15 cellular contexts compared by ENCODE assay signal in the genomic region with DNA sequence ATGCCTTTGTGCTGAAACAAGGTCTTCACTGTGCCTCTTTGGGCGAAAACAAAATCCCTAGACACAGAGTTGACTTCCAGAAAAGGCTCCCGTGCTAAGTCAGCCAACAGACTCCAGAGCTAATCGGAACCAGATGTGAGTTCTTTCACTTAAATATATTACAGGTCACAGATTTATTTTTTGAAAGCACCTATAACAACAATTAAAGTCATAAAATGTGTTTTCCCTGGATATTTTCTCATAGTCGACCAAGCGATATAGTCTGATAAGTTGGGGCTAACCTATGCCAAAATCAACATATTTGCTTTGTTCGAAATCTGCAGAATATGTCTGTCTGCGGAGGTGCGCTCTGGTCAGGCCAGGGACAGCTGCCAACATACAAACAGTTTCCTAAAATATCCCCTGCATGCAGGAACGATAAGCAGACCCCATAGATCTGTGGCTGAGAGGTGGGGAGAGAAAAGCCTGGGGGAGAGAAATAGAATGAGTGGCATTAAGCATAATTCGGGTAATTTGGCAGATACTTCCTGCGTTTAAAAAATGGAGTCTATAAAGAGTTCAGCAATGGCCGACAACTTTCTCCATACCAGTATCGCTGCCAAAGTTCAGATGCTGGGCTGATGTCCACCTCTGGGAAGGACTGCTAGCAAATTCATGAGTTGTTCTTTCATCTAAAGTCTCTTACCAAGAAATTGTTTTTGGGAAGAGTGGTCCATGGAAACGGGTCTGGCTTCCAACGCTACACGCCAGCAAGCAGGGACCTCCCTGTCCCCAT. TPM values are rescaled to one million over a fixed set of nuclear protein-coding genes. Genes with fewer than 3 reads are reported as not detected.
DNase-seq lines count a peak whose midpoint lies in the region; ATAC-seq and TF ChIP-seq lines count a peak whose summit lies in the region.
"Had no signal": no experiment of that assay in that cellular context is flagged by ENCODE, and none has a peak within 500 bp of the region (broad histone marks: within the 10 kb centered on the region; RNA-seq: fewer than 3 reads in every experiment).

No MANE protein-coding gene starts in this region.

- no peak for TF ChIP-seq EP300 in ovary (IDR thresholded peaks at IDR 0.05)

- peaks cover 2% of the 10 kb centered on the region for H3K4me1 Mint-ChIP-seq in WTC11

- 17 to 22% (median 19%) methylated on average over 16 of the region's 16 CpGs for WGBS in ovary, 3 donors

- H3K27ac Mint-ChIP-seq in WTC11: no peak overlapping the region
- H3K27ac Mint-ChIP-seq: activated CD8-positive, alpha-beta T cell treated with anti-CD3 and anti-CD28 coated beads, Interleukin-2, amount 10 ng/mL, durations not matched to agents 7 days and 5 days; activated naive CD8-positive, alpha-beta T cell had no signal

- TF ChIP-seq CTCF in AG09309 (IDR thresholded peaks at IDR 0.05; ENCODE audit: control insufficient read depth, insufficient read depth, low read depth, low read length, missing control alignments) (no peak), ovary (IDR thresholded peaks at IDR 0.05) (no peak), WTC11 (IDR thresholded peaks at IDR 0.05) (no peak)

- no peak for TF ChIP-seq POLR2A in ovary (IDR thresholded peaks at IDR 0.05)

- POLR2A ChIA-PET in WTC11 (lab: Charles Lee): no interaction called here

- no peaks in the 10 kb centered on the region for H3K36me3 Mint-ChIP-seq in WTC11
- H3K36me3 Mint-ChIP-seq: activated naive CD8-positive, alpha-beta T cell had no signal

- H3K9me3 Mint-ChIP-seq in WTC11: peaks cover 9% of the 10 kb centered on the region

- H3K9me3 ChIP-seq in SK-N-MC (ENCODE audit: low read depth, low read length): no peaks in the 10 kb centered on the region
- H3K9me3 ChIP-seq in ovary: no peaks in the 10 kb centered on the region
- H3K9me3 ChIP-seq: prostate gland had no signal

- ATAC-seq in WTC11 (no peak), HG03108 (IDR thresholded peaks at IDR 0.05; ENCODE audit: unreplicated experiment) (no peak), GM21367 (IDR thresholded peaks at IDR 0.05; ENCODE audit: unreplicated experiment) (no peak), GM19351 (IDR thresholded peaks at IDR 0.05; ENCODE audit: unreplicated experiment) (no peak)
- ATAC-seq: activated CD8-positive, alpha-beta T cell treated with anti-CD3 and anti-CD28 coated beads, Interleukin-2, amount 10 ng/mL, durations not matched to agents 7 days and 5 days had no signal

- peak overlapping the region; percentile 28 for H3K4me3 ChIP-seq in AG09309 (ENCODE audit: control insufficient read depth, low read depth, low read length)
- H3K4me3 ChIP-seq in SK-N-MC: peak overlapping the region; percentile 56
- H3K4me3 ChIP-seq in ovary: peak overlapping the region; percentile 7
- H3K4me3 ChIP-seq: prostate gland had no signal

- H3K9ac ChIP-seq in SK-N-MC (ENCODE audit: insufficient read length): peak overlapping the region; percentile 41

- CTCF ChIA-PET in WTC11 (lab: Charles Lee): no interaction called here

- no peaks in the 10 kb centered on the region; the same call in 1 of the 2 replicates for H3K27me3 Mint-ChIP-seq in WTC11 (ENCODE audit: low read depth)

- H3K27me3 ChIP-seq in ovary: no peaks in the 10 kb centered on the region

- no peak overlapping the region for H3K4me3 Mint-ChIP-seq in WTC11
- H3K4me3 Mint-ChIP-seq: activated CD8-positive, alpha-beta T cell treated with anti-CD3 and anti-CD28 coated beads, Interleukin-2, amount 10 ng/mL, durations not matched to agents 7 days and 5 days; activated naive CD8-positive, alpha-beta T cell had no signal

- H3K36me3 ChIP-seq in SK-N-MC (ENCODE audit: insufficient read depth, low read length) (no peaks in the 10 kb centered on the region), ovary (no peaks in the 10 kb centered on the region)
- H3K36me3 ChIP-seq: prostate gland had no signal

- H3K4me1 ChIP-seq in ovary (ENCODE audit: insufficient read depth): peaks cover 11% of the 10 kb centered on the region
- H3K4me1 ChIP-seq: prostate gland had no signal

- DNase-seq in AG09309 (ENCODE audit: low read depth): peak; percentile 54
- DNase-seq in SK-N-MC (ENCODE audit: low read depth, low spot score): no peak
- DNase-seq in fibroblast of the conjunctiva (ENCODE audit: low read depth): peak; percentile 53
- no peak for DNase-seq in ovary
- DNase-seq in WTC11 (ENCODE audit: low spot score): no peak
- DNase-seq: activated CD8-positive, alpha-beta T cell treated with anti-CD3 and anti-CD28 coated beads, Interleukin-2, amount 10 ng/mL, durations not matched to agents 7 days and 5 days; C1 segment of cervical spinal cord; erythroblast; GDM1; NCI-H1105 had no signal

- H3K27ac ChIP-seq in SK-N-MC (peak overlapping the region; percentile 82), ovary (no peak overlapping the region)

- intact Hi-C loops in ovary (cut with DNase I): no loop called here

TF ChIP-seq in WTC11, 78 proteins besides CTCF, POLR2A, EP300 and RAD21:
- TF ChIP-seq, protein P1, sequence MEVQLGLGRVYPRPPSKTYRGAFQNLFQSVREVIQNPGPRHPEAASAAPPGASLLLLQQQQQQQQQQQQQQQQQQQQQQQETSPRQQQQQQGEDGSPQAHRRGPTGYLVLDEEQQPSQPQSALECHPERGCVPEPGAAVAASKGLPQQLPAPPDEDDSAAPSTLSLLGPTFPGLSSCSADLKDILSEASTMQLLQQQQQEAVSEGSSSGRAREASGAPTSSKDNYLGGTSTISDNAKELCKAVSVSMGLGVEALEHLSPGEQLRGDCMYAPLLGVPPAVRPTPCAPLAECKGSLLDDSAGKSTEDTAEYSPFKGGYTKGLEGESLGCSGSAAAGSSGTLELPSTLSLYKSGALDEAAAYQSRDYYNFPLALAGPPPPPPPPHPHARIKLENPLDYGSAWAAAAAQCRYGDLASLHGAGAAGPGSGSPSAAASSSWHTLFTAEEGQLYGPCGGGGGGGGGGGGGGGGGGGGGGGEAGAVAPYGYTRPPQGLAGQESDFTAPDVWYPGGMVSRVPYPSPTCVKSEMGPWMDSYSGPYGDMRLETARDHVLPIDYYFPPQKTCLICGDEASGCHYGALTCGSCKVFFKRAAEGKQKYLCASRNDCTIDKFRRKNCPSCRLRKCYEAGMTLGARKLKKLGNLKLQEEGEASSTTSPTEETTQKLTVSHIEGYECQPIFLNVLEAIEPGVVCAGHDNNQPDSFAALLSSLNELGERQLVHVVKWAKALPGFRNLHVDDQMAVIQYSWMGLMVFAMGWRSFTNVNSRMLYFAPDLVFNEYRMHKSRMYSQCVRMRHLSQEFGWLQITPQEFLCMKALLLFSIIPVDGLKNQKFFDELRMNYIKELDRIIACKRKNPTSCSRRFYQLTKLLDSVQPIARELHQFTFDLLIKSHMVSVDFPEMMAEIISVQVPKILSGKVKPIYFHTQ (CRISPR knock-in tag; IDR thresholded peaks at IDR 0.05): no peak
- TF ChIP-seq HMGA2 (CRISPR knock-in tag; IDR thresholded peaks at IDR 0.05): no peak
- no peak for TF ChIP-seq EMX1 (CRISPR knock-in tag; IDR thresholded peaks at IDR 0.05)
- TF ChIP-seq, protein P2, sequence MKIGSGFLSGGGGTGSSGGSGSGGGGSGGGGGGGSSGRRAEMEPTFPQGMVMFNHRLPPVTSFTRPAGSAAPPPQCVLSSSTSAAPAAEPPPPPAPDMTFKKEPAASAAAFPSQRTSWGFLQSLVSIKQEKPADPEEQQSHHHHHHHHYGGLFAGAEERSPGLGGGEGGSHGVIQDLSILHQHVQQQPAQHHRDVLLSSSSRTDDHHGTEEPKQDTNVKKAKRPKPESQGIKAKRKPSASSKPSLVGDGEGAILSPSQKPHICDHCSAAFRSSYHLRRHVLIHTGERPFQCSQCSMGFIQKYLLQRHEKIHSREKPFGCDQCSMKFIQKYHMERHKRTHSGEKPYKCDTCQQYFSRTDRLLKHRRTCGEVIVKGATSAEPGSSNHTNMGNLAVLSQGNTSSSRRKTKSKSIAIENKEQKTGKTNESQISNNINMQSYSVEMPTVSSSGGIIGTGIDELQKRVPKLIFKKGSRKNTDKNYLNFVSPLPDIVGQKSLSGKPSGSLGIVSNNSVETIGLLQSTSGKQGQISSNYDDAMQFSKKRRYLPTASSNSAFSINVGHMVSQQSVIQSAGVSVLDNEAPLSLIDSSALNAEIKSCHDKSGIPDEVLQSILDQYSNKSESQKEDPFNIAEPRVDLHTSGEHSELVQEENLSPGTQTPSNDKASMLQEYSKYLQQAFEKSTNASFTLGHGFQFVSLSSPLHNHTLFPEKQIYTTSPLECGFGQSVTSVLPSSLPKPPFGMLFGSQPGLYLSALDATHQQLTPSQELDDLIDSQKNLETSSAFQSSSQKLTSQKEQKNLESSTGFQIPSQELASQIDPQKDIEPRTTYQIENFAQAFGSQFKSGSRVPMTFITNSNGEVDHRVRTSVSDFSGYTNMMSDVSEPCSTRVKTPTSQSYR (CRISPR knock-in tag; IDR thresholded peaks at IDR 0.05): no peak
- TF ChIP-seq, protein P3, sequence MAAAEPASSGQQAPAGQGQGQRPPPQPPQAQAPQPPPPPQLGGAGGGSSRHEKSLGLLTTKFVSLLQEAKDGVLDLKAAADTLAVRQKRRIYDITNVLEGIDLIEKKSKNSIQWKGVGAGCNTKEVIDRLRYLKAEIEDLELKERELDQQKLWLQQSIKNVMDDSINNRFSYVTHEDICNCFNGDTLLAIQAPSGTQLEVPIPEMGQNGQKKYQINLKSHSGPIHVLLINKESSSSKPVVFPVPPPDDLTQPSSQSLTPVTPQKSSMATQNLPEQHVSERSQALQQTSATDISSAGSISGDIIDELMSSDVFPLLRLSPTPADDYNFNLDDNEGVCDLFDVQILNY (CRISPR knock-in tag; IDR thresholded peaks at IDR 0.05): no peak
- TF ChIP-seq, protein P4, sequence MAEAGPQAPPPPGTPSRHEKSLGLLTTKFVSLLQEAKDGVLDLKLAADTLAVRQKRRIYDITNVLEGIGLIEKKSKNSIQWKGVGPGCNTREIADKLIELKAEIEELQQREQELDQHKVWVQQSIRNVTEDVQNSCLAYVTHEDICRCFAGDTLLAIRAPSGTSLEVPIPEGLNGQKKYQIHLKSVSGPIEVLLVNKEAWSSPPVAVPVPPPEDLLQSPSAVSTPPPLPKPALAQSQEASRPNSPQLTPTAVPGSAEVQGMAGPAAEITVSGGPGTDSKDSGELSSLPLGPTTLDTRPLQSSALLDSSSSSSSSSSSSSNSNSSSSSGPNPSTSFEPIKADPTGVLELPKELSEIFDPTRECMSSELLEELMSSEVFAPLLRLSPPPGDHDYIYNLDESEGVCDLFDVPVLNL (CRISPR knock-in tag; IDR thresholded peaks at IDR 0.05; ENCODE audit: borderline replicate concordance, low read depth): no peak
- TF ChIP-seq JAZF1 (CRISPR knock-in tag; IDR thresholded peaks at IDR 0.05): no peak
- TF ChIP-seq ATF1 (CRISPR knock-in tag; IDR thresholded peaks at IDR 0.05): no peak
- TF ChIP-seq GRHL2 (CRISPR knock-in tag; IDR thresholded peaks at IDR 0.05; ENCODE audit: insufficient replicate concordance, severe bottlenecking): no peak

RNA-seq across cellular contexts. Expression of a gene that starts 50.8 kb away (rescaled TPM):
- total RNA-seq in ovary: 100 to 1,000 TPM in 1 of 7 donors, 10 to 100 TPM in 6; 30.4 to 113 (median 75.5) TPM
- 100 to 1,000 TPM in 1 of 2 donors, 10 to 100 TPM in 1; 33.9 to 117 TPM for polyA plus RNA-seq in ovary
- total RNA-seq in WTC11 (2021): 226 to 236 TPM (median 231 TPM) in 3 replicates

Comparison
In these comparisons a context has a peak if more than half of its experiments do, and no peak if none do; other contexts are left out.
1. DNase-seq: peak in AG09309 (single experiment) and fibroblast of the conjunctiva (single experiment); none in SK-N-MC (single experiment), ovary (0 of 5) and WTC11 (single experiment).
2. Peak in every context shown above with its lines, with median percentiles within 50 percentile points of each other: H3K4me3 ChIP-seq.